Comparison of ENCODE assay signal across 8 cellular contexts in genomic region chr7:25179771-25180591, GRCh38. TPM values are rescaled to one million over a fixed set of nuclear protein-coding genes. Genes with fewer than 3 reads are reported as not detected.
DNase-seq lines count a peak whose midpoint lies in the region; ATAC-seq and TF ChIP-seq lines count a peak whose summit lies in the region.

No MANE protein-coding gene starts in this region.

- RAD21 ChIA-PET in HCT116 (lab: Charles Lee; ENCODE audit: low non-redundant PET in 1 of 2, low total read pairs in 2 of 2, uncharacterized antibody in 2 of 2, unreplicated experiment in 2 of 2) = no interaction called here

- H3K4me3 ChIP-seq in HCT116 (replicated peaks in 1 of 2; ENCODE audit: low read depth in 1 of 2, low read length in 2 of 2) = peak overlapping the region; percentile 49 to 52
- peak overlapping the region; percentile 81 for H3K4me3 ChIP-seq in MM.1S (ENCODE audit: low read length)
- peak overlapping the region; percentile 69 to 80 for H3K4me3 ChIP-seq in neutrophil (ENCODE audit: low read depth in 1 of 2, low read length in 1 of 2)
- peak overlapping the region; percentile 77 to 91 (median 84) for H3K4me3 ChIP-seq in subcutaneous abdominal adipose tissue (ENCODE audit: low read depth in 1 of 5, low read length in 5 of 5)

- H3K4me2 ChIP-seq in HCT116 (ENCODE audit: low read length) = peak overlapping the region; percentile 82
- peak overlapping the region; percentile 94 for H3K4me2 ChIP-seq in MM.1S (ENCODE audit: low read depth, low read length)

- no TSS peak for BruUV-seq in HCT116 (replicated peaks; lab: Mats Ljungman, UMichigan)

- no peak overlapping the region for H3K27ac ChIP-seq in HCT116 (ENCODE audit: low read depth, low read length)
- peak overlapping the region; percentile 37; the same call in 1 of the 2 replicates for H3K27ac ChIP-seq in MM.1S (ENCODE audit: low read length)
- H3K27ac ChIP-seq in neutrophil = peak overlapping the region; percentile 62
- H3K27ac ChIP-seq in subcutaneous abdominal adipose tissue (ENCODE audit: low read depth, low read length) = peak overlapping the region; percentile 26

- peak; percentile 58 for DNase-seq in GM04504 (ENCODE audit: low read depth)
- peak; percentile 32 for DNase-seq in HCT116 (ENCODE audit: low read depth, low spot score)
- DNase-seq in MM.1S = peak; percentile 87
- DNase-seq in SHP77 treated with DMSO at 0.1 percent for 48 hours (lab: John Stamatoyannopoulos, UW) = peak; percentile 75
- peak; percentile 98 for DNase-seq in activated gamma-delta T cell treated with Interleukin-2 at 50 U/mL for 16 hours
- DNase-seq in foreskin melanocyte = peak; percentile 67

- ATAC-seq in HCT116 = peak; percentile 98

- no peaks in the 10 kb centered on the region for H3F3A ChIP-seq in MM.1S (ENCODE audit: insufficient read depth, low read length)

- no peaks in the 10 kb centered on the region for H3K9me3 ChIP-seq in HCT116 (ENCODE audit: control insufficient read depth in 1 of 2, insufficient read depth in 1 of 2, low read depth in 1 of 2, low read length in 2 of 2)
- H3K9me3 ChIP-seq in MM.1S (replicated peaks; ENCODE audit: insufficient read depth, low read length) = no peaks in the 10 kb centered on the region
- no peaks in the 10 kb centered on the region for H3K9me3 ChIP-seq in neutrophil
- H3K9me3 ChIP-seq in subcutaneous abdominal adipose tissue (ENCODE audit: control insufficient read depth in 5 of 5, low read length in 5 of 5) = no peaks in the 10 kb centered on the region

- CTCF ChIA-PET in HCT116 (lab: Charles Lee) = interaction anchor here (0.6 to 1.4 kb wide), 10 partner anchors 9 to 190 kb away, joined by 3 to 11 read pairs (median 6); partner anchors contain the start of gene CYCS

- H3K79me2 ChIP-seq in HCT116 (ENCODE audit: insufficient read depth, low read length) (no peaks in the 10 kb centered on the region), MM.1S (ENCODE audit: low read length) (no peaks in the 10 kb centered on the region)

- H3K9ac ChIP-seq in HCT116 (ENCODE audit: low read length) (peak overlapping the region; percentile 34; the same call in 1 of the 2 replicates), MM.1S (ENCODE audit: low read length) (peak overlapping the region; percentile 74), subcutaneous abdominal adipose tissue (ENCODE audit: low read length in 5 of 5) (peak overlapping the region in 4 of 5 donors; percentile 66 to 81 (median 73))

- no peaks in the 10 kb centered on the region for H4K20me1 ChIP-seq in HCT116 (ENCODE audit: insufficient read depth)
- H4K20me1 ChIP-seq in MM.1S (ENCODE audit: insufficient read depth, low read length) = no peaks in the 10 kb centered on the region

- peak; percentile 36 to 79 (median 59); a peak in 5 of 6 replicates for TF ChIP-seq CTCF in HCT116 (IDR thresholded peaks at IDR 0.05 in 2 of 3, conservative IDR thresholded peaks at IDR 0.05 in 1 of 3; ENCODE audit: borderline replicate concordance in 1 of 3, insufficient read depth in 1 of 3, low read depth in 2 of 3, low read length in 2 of 3)
- peak; percentile 66 for TF ChIP-seq CTCF in MM.1S (IDR thresholded peaks at IDR 0.05; ENCODE audit: low read length)
- TF ChIP-seq CTCF in neutrophil (IDR thresholded peaks at IDR 0.05) = peak; percentile 93

- H3K9me2 ChIP-seq in HCT116 (ENCODE audit: insufficient read depth) (no peaks in the 10 kb centered on the region), MM.1S (replicated peaks; ENCODE audit: insufficient read depth, low read length) (no peaks in the 10 kb centered on the region)

- H3K27me3 ChIP-seq in HCT116 (ENCODE audit: insufficient read depth, low read length) (no peaks in the 10 kb centered on the region), MM.1S (replicated peaks; ENCODE audit: insufficient read depth, low read length) (no peaks in the 10 kb centered on the region), neutrophil (peaks cover 32% of the 10 kb centered on the region), subcutaneous abdominal adipose tissue (ENCODE audit: control insufficient read depth in 5 of 5, insufficient read depth in 4 of 5, low read length in 5 of 5) (no peaks in the 10 kb centered on the region)

- H3K4me1 ChIP-seq in HCT116 (ENCODE audit: control insufficient read depth in 1 of 2, insufficient read depth in 2 of 2, low read length in 2 of 2) (peaks cover 0 to 8% of the 10 kb centered on the region in 2 experiments; a peak in 1 of 4 replicates), MM.1S (ENCODE audit: low read length) (peaks cover 6% of the 10 kb centered on the region), neutrophil (ENCODE audit: control insufficient read depth in 1 of 2, insufficient read depth in 1 of 2, low read depth in 1 of 2, low read length in 1 of 2) (peaks cover 14 to 23% of the 10 kb centered on the region in 2 experiments), subcutaneous abdominal adipose tissue (ENCODE audit: control insufficient read depth in 5 of 5, insufficient read depth in 5 of 5, low read length in 5 of 5) (peaks cover 0 to 16% (median 13%) of the 10 kb centered on the region in 5 donors)

- TF ChIP-seq RAD21 in HCT116 (IDR thresholded peaks at IDR 0.05; ENCODE audit: low read depth) = no peak

- H3K36me3 ChIP-seq in HCT116 (ENCODE audit: control insufficient read depth in 1 of 2, insufficient read depth in 2 of 2, low read length in 2 of 2) (no peaks in the 10 kb centered on the region), MM.1S (replicated peaks; ENCODE audit: insufficient read depth, low read length) (no peaks in the 10 kb centered on the region), neutrophil (no peaks in the 10 kb centered on the region), subcutaneous abdominal adipose tissue (ENCODE audit: control insufficient read depth in 5 of 5, insufficient read depth in 5 of 5, low read length in 5 of 5) (no peaks in the 10 kb centered on the region)

- H2AFZ ChIP-seq in HCT116 (ENCODE audit: low read depth, low read length, poor library complexity, severe bottlenecking) (peak overlapping the region; percentile 100), MM.1S (ENCODE audit: low read length) (peak overlapping the region; percentile 99)

- POLR2A ChIA-PET in HCT116 (lab: Charles Lee) = interaction anchor here (0.6 to 1.0 kb wide), 2 partner anchors 54 to 560 kb away, joined by 3 to 4 read pairs; no protein-coding TSS in a partner anchor

- intact Hi-C loops in HCT116 (cut with micrococcal nuclease) = no loop called here

- no peak for TF ChIP-seq POLR2A in HCT116 (IDR thresholded peaks at IDR 0.05; ENCODE audit: borderline replicate concordance, extremely low read depth, insufficient read depth, insufficient read length)

TF ChIP-seq in HCT116, 20 proteins besides CTCF, POLR2A, EP300 and RAD21:
- no peak for TF ChIP-seq ZBTB33 (IDR thresholded peaks at IDR 0.05; ENCODE audit: extremely low read depth, insufficient replicate concordance, low read length)
- TF ChIP-seq CBX3 (IDR thresholded peaks at IDR 0.05; ENCODE audit: low read depth) = 0 out of 2 replicates have a peak, but pooled peaks have one; percentile 34
- peak; percentile 51 for TF ChIP-seq POLR2AphosphoS5 (IDR thresholded peaks at IDR 0.05; ENCODE audit: low read depth, low read length)

RNA-seq across cellular contexts. Expression of gene NPVF, which starts 48.3 kb away (rescaled TPM):
- total RNA-seq in HCT116 (2021; ENCODE audit: unreplicated experiment) = not detected
- polyA plus RNA-seq in HCT116 (2012) = not detected in 2 replicates

RNA-seq across cellular contexts. Expression of gene CYCS, which starts 54.9 kb away (rescaled TPM):
- 224 TPM for total RNA-seq in HCT116 (2021; ENCODE audit: unreplicated experiment)
- polyA plus RNA-seq in HCT116 (2012) = 49.2 and 56.9 TPM in 2 replicates

Comparison
In these comparisons a context has a peak if more than half of its experiments do, and no peak if none do; other contexts are left out.
1. DNase-seq: peak in every context shown above with its lines; median percentile 98 in activated gamma-delta T cell treated with Interleukin-2 at 50 U/mL for 16 hours; 87 in MM.1S; 75 in SHP77 treated with DMSO at 0.1 percent for 48 hours; 67 in foreskin melanocyte; 58 in GM04504; 32 in HCT116.